Comparison of ENCODE assay signal across 20 cellular contexts in genomic region chr22:36177160-36177559, GRCh38. TPM values are rescaled to one million over a fixed set of nuclear protein-coding genes. Genes with fewer than 3 reads are reported as not detected.
"Had no signal": no experiment of that assay in that cellular context is flagged by ENCODE, and none has a peak within 500 bp of the region (broad histone marks: within the 10 kb centered on the region; RNA-seq: fewer than 3 reads in every experiment).

No MANE protein-coding gene starts in this region.

- ATAC-seq: gastrocnemius medialis; heart right ventricle; left lobe of liver; mucosa of descending colon; naive thymus-derived CD8-positive, alpha-beta T cell; psoas muscle had no signal

- DNase-seq: cortex of kidney; dorsolateral prefrontal cortex; effector memory CD4-positive, alpha-beta T cell; gastrocnemius medialis; heart right ventricle; hypothalamus; kidney glomerular epithelial cell; mammary epithelial cell; mucosa of descending colon; naive thymus-derived CD8-positive, alpha-beta T cell; psoas muscle; sigmoid colon; stimulated activated CD4-positive, alpha-beta T cell treated with anti-CD3 and anti-CD28 coated beads, Interleukin-2, amount 100 ng/mL, for 24 hours; stimulated activated CD4-positive, alpha-beta T cell treated with anti-CD3 and anti-CD28 coated beads, Interleukin-4, amount 100 ng/mL, for 4 hours; stimulated activated naive CD4-positive, alpha-beta T cell; stomach; substantia nigra; transverse colon had no signal

- H3K36me3 Mint-ChIP-seq: naive thymus-derived CD8-positive, alpha-beta T cell had no signal

- H3K27me3 Mint-ChIP-seq: naive thymus-derived CD8-positive, alpha-beta T cell had no signal

- H3K9me3 Mint-ChIP-seq: naive thymus-derived CD8-positive, alpha-beta T cell had no signal

- H3K4me3 Mint-ChIP-seq: naive thymus-derived CD8-positive, alpha-beta T cell had no signal

RNA-seq across cellular contexts. Expression of gene APOL4, which starts 24.4 kb away (rescaled TPM):
- total RNA-seq: fibroblast of villous mesenchyme; naive thymus-derived CD8-positive, alpha-beta T cell had no signal
